ENCODE assay signal across 15 cellular contexts in genomic region chr11:76576166-76576565, GRCh38.
DNase-seq lines count a peak whose midpoint lies in the region; ATAC-seq and TF ChIP-seq lines count a peak whose summit lies in the region.
"Had no signal": no experiment of that assay in that cellular context is flagged by ENCODE, and none has a peak within 500 bp of the region (broad histone marks: within the 10 kb centered on the region; RNA-seq: fewer than 3 reads in every experiment).

No MANE protein-coding gene starts in this region.

- no peaks in the 10 kb centered on the region for H3K9me3 ChIP-seq in lower lobe of right lung
- H3K9me3 ChIP-seq in smooth muscle cell (replicated peaks; ENCODE audit: low read depth): no peaks in the 10 kb centered on the region
- H3K9me3 ChIP-seq: BLaER1 had no signal

- 88% methylated on average over 1 of the region's 1 CpG for WGBS in smooth muscle cell (ENCODE audit: low lambda C conversion rate)

- H3K27ac Mint-ChIP-seq in HFFc6: peak overlapping the region; percentile 66
- H3K27ac Mint-ChIP-seq: CD4-positive, alpha-beta memory T cell had no signal

- no peak overlapping the region for H2AFZ ChIP-seq in smooth muscle cell (ENCODE audit: low read depth)

- H3K4me1 ChIP-seq in lower lobe of right lung (peaks cover 40% of the 10 kb centered on the region), smooth muscle cell (ENCODE audit: low read depth) (peaks cover 21% of the 10 kb centered on the region)

- H3K36me3 ChIP-seq in lower lobe of right lung (no peaks in the 10 kb centered on the region), smooth muscle cell (ENCODE audit: low read depth) (no peaks in the 10 kb centered on the region)
- H3K36me3 ChIP-seq: BLaER1 had no signal

- no peaks in the 10 kb centered on the region for H4K20me1 ChIP-seq in smooth muscle cell (ENCODE audit: low read depth)
- H4K20me1 ChIP-seq: BLaER1 had no signal

- no peak overlapping the region for H3K4me3 Mint-ChIP-seq in HFFc6
- H3K4me3 Mint-ChIP-seq: CD4-positive, alpha-beta memory T cell had no signal

- no peaks in the 10 kb centered on the region for H3K9me3 Mint-ChIP-seq in HFFc6

- no peak overlapping the region for H3K9ac ChIP-seq in smooth muscle cell (ENCODE audit: low read depth)

- H3K27me3 Mint-ChIP-seq in HFFc6 (ENCODE audit: insufficient read depth): peaks cover 1% of the 10 kb centered on the region

- no peak for ATAC-seq in lower lobe of right lung
- no peak for ATAC-seq in HG03108 (IDR thresholded peaks at IDR 0.05; ENCODE audit: unreplicated experiment)

- no peak overlapping the region for H3K4me3 ChIP-seq in lower lobe of right lung
- no peak overlapping the region for H3K4me3 ChIP-seq in smooth muscle cell
- H3K4me3 ChIP-seq: BLaER1 had no signal

- DNase-seq in HFFc6: no peak
- peak; percentile 18 for DNase-seq in amniotic epithelial cell (ENCODE audit: low read depth)
- DNase-seq in lower lobe of right lung: no peak
- DNase-seq in smooth muscle cell (lab: John Stamatoyannopoulos, UW; ENCODE audit: unreplicated experiment): no peak
- DNase-seq in NCI-H2081 treated with DMSO at 0.1 percent for 48 hours (lab: John Stamatoyannopoulos, UW): no peak
- no peak for DNase-seq in MV-4-11 (lab: John Stamatoyannopoulos, UW)
- DNase-seq: CD4-positive, alpha-beta memory T cell; DMS79; KG1; NCI-H1417; NCI-H187; NCI-H526; PC-3 had no signal

- H3K27ac ChIP-seq in lower lobe of right lung (peak overlapping the region; percentile 83), smooth muscle cell (ENCODE audit: low read depth) (peak overlapping the region; percentile 96)
- H3K27ac ChIP-seq: BLaER1 had no signal

- TF ChIP-seq CTCF in HFFc6 (IDR thresholded peaks at IDR 0.05) (no peak), lower lobe of right lung (IDR thresholded peaks at IDR 0.05) (no peak), smooth muscle cell (IDR thresholded peaks at IDR 0.05; ENCODE audit: borderline replicate concordance, insufficient read depth, poor library complexity, severe bottlenecking) (no peak)

- H3K27me3 ChIP-seq in lower lobe of right lung (ENCODE audit: low read depth) (no peaks in the 10 kb centered on the region), smooth muscle cell (ENCODE audit: low read depth) (no peaks in the 10 kb centered on the region)
- H3K27me3 ChIP-seq: BLaER1 had no signal

- H3K79me2 ChIP-seq in smooth muscle cell (ENCODE audit: low read depth): no peaks in the 10 kb centered on the region

- peaks cover 62% of the 10 kb centered on the region for H3K4me1 Mint-ChIP-seq in HFFc6 (ENCODE audit: low read depth)
- H3K4me1 Mint-ChIP-seq: CD4-positive, alpha-beta memory T cell had no signal

- intact Hi-C loops in lower lobe of right lung (cut with DNase I): no loop called here

- no peak overlapping the region for H3K4me2 ChIP-seq in smooth muscle cell

- H3F3A ChIP-seq in smooth muscle cell (ENCODE audit: low read depth): peaks cover 17% of the 10 kb centered on the region

- no peaks in the 10 kb centered on the region for H3K36me3 Mint-ChIP-seq in HFFc6 (ENCODE audit: low read depth)
- H3K36me3 Mint-ChIP-seq: CD4-positive, alpha-beta memory T cell had no signal
